Comparison of ENCODE assay signal across 8 cellular contexts in genomic region chr1:72282271-72282656, GRCh38. TPM values are rescaled to one million over a fixed set of nuclear protein-coding genes. Genes with fewer than 3 reads are reported as not detected.
DNase-seq lines count a peak whose midpoint lies in the region; ATAC-seq and TF ChIP-seq lines count a peak whose summit lies in the region.

Gene NEGR1 (minus strand): TSS chr1:72282539.

- H3K27me3 ChIP-seq in mesendoderm (ENCODE audit: insufficient read depth, low read length, poor library complexity) (no peaks in the 10 kb centered on the region), suprapubic skin (no peaks in the 10 kb centered on the region)

- H3K79me2 ChIP-seq in mesendoderm (ENCODE audit: control insufficient read depth, insufficient read depth, low read length): no peaks in the 10 kb centered on the region

- peak within 1 kb of the TSS; percentile 79 for H3K4me2 ChIP-seq in mesendoderm (ENCODE audit: low read length)

- no peak within 1 kb of the TSS for H3K23ac ChIP-seq in mesendoderm (ENCODE audit: low read length)

- H3K79me1 ChIP-seq in mesendoderm (ENCODE audit: low read length): no peaks in the 10 kb centered on the region

- no peak within 1 kb of the TSS for H3K4me3 Mint-ChIP-seq in endothelial cell (ENCODE audit: unreplicated experiment)
- no peak within 1 kb of the TSS for H3K4me3 Mint-ChIP-seq in stimulated activated effector memory CD8-positive, alpha-beta T cell treated with anti-CD3 and anti-CD28 coated beads, Interleukin-12 subunit alpha, Interleukin-12 subunit beta, amount 100 ng/mL, for 72 hours

- peaks cover 12% of the 10 kb centered on the region for H3K4me1 Mint-ChIP-seq in endothelial cell (ENCODE audit: unreplicated experiment)
- H3K4me1 Mint-ChIP-seq in stimulated activated effector memory CD8-positive, alpha-beta T cell treated with anti-CD3 and anti-CD28 coated beads, Interleukin-12 subunit alpha, Interleukin-12 subunit beta, amount 100 ng/mL, for 72 hours: peaks cover 16% of the 10 kb centered on the region

- H3K56ac ChIP-seq in mesendoderm (ENCODE audit: low read length): peak within 1 kb of the TSS; percentile 90

- H3K4me1 ChIP-seq in mesendoderm (ENCODE audit: control insufficient read depth, low read depth, low read length) (no peaks in the 10 kb centered on the region), suprapubic skin (peaks cover 18% of the 10 kb centered on the region)

- WGBS in mesendoderm (ENCODE audit: extremely low coverage, insufficient coverage, low lambda C conversion rate): no CpG with 5 or more reads among the region's 18 CpGs
- WGBS in suprapubic skin: under 1% methylated on average over 18 of the region's 18 CpGs

- H3K27ac ChIP-seq in mesendoderm (ENCODE audit: low read depth, low read length) (peak within 1 kb of the TSS; percentile 5), suprapubic skin (peak within 1 kb of the TSS; percentile 90)

- no peaks in the 10 kb centered on the region for H3K9me3 ChIP-seq in suprapubic skin

- ATAC-seq in stimulated activated effector memory CD8-positive, alpha-beta T cell treated with anti-CD3 and anti-CD28 coated beads, Interleukin-12 subunit alpha, Interleukin-12 subunit beta, amount 100 ng/mL, for 72 hours: no peak

- DNase-seq in Ammon's horn (ENCODE audit: low spot score): peak; percentile 78
- DNase-seq in HFF-Myc (ENCODE audit: extremely low read depth, low read depth): no peak
- DNase-seq in SW480 (ENCODE audit: low spot score): peak; percentile 2
- DNase-seq in endothelial cell (ENCODE audit: low spot score): peak; percentile 53
- peak; percentile 64 for DNase-seq in mesendoderm
- peak; percentile 74 to 82 for DNase-seq in suprapubic skin (ENCODE audit: low spot score in 2 of 2)
- no peak for DNase-seq in NCI-H2029 treated with DMSO at 0.1 percent for 48 hours (lab: John Stamatoyannopoulos, UW)
- no peak for DNase-seq in stimulated activated effector memory CD8-positive, alpha-beta T cell treated with anti-CD3 and anti-CD28 coated beads, Interleukin-12 subunit alpha, Interleukin-12 subunit beta, amount 100 ng/mL, for 72 hours (ENCODE audit: low spot score in 2 of 2)

- H2BK15ac ChIP-seq in mesendoderm (replicated peaks; ENCODE audit: low read depth): no peak within 1 kb of the TSS

- no peak within 1 kb of the TSS for H3K4ac ChIP-seq in mesendoderm (ENCODE audit: low read depth, low read length)

- H3K27ac Mint-ChIP-seq in endothelial cell (ENCODE audit: unreplicated experiment): peak within 1 kb of the TSS; percentile 76
- H3K27ac Mint-ChIP-seq in stimulated activated effector memory CD8-positive, alpha-beta T cell treated with anti-CD3 and anti-CD28 coated beads, Interleukin-12 subunit alpha, Interleukin-12 subunit beta, amount 100 ng/mL, for 72 hours: no peak within 1 kb of the TSS

- H3K9me3 Mint-ChIP-seq in endothelial cell (ENCODE audit: unreplicated experiment): no peaks in the 10 kb centered on the region
- no peaks in the 10 kb centered on the region for H3K9me3 Mint-ChIP-seq in stimulated activated effector memory CD8-positive, alpha-beta T cell treated with anti-CD3 and anti-CD28 coated beads, Interleukin-12 subunit alpha, Interleukin-12 subunit beta, amount 100 ng/mL, for 72 hours

- H3K9ac ChIP-seq in mesendoderm (ENCODE audit: low read length): peak within 1 kb of the TSS; percentile 74

- H3K18ac ChIP-seq in mesendoderm (ENCODE audit: low read length): peak within 1 kb of the TSS; percentile 2

- H3K36me3 Mint-ChIP-seq in endothelial cell (ENCODE audit: low read depth, unreplicated experiment): no peaks in the 10 kb centered on the region
- H3K36me3 Mint-ChIP-seq in stimulated activated effector memory CD8-positive, alpha-beta T cell treated with anti-CD3 and anti-CD28 coated beads, Interleukin-12 subunit alpha, Interleukin-12 subunit beta, amount 100 ng/mL, for 72 hours: no peaks in the 10 kb centered on the region

- H3K36me3 ChIP-seq in mesendoderm (ENCODE audit: control insufficient read depth, insufficient read depth, low read length) (no peaks in the 10 kb centered on the region), suprapubic skin (no peaks in the 10 kb centered on the region)

- no peak within 1 kb of the TSS for H4K5ac ChIP-seq in mesendoderm (ENCODE audit: low read length)

- H2AK5ac ChIP-seq in mesendoderm (ENCODE audit: low read length): no peak within 1 kb of the TSS

- no peak within 1 kb of the TSS for H2BK120ac ChIP-seq in mesendoderm (ENCODE audit: low read depth, low read length)

- TF ChIP-seq CTCF in HFF-Myc (IDR thresholded peaks at IDR 0.05; ENCODE audit: low read depth, low read length, missing control alignments): no peak
- no peak for TF ChIP-seq CTCF in endothelial cell (IDR thresholded peaks at IDR 0.05; ENCODE audit: unreplicated experiment)
- no peak for TF ChIP-seq CTCF in suprapubic skin (IDR thresholded peaks at IDR 0.05)

- no peak for TF ChIP-seq EP300 in suprapubic skin (IDR thresholded peaks at IDR 0.05)

- peak within 1 kb of the TSS; percentile 29 for H2BK5ac ChIP-seq in mesendoderm (ENCODE audit: low read length)

- no peak for TF ChIP-seq POLR2A in suprapubic skin (IDR thresholded peaks at IDR 0.05)

- H3K4me3 ChIP-seq in HFF-Myc (replicated peaks; ENCODE audit: low read depth, low read length): peak within 1 kb of the TSS; percentile 50
- H3K4me3 ChIP-seq in mesendoderm (ENCODE audit: low read length): peak within 1 kb of the TSS; percentile 80
- H3K4me3 ChIP-seq in suprapubic skin: peak within 1 kb of the TSS; percentile 71

- no peak within 1 kb of the TSS for H4K8ac ChIP-seq in mesendoderm (ENCODE audit: low read depth, low read length)

- H3K27me3 Mint-ChIP-seq in endothelial cell (ENCODE audit: unreplicated experiment): peaks cover 13% of the 10 kb centered on the region

RNA-seq across cellular contexts. Expression of gene NEGR1, which starts in this region (rescaled TPM):
- 2.9 TPM for total RNA-seq in endothelial cell (ENCODE audit: unreplicated experiment)
- polyA plus RNA-seq in mesendoderm (2013, experiment 1 of 2): 0.94 TPM
- 0.91 TPM for polyA plus RNA-seq in mesendoderm (2013, experiment 2 of 2)
- 1 to 10 TPM; 3.0 to 9.9 (median 3.8) TPM for total RNA-seq in suprapubic skin

Comparison
In these comparisons a context has a peak if more than half of its experiments do, and no peak if none do; other contexts are left out.
1. DNase-seq: peak in Ammon's horn (single experiment), SW480 (single experiment), endothelial cell (single experiment), mesendoderm (single experiment) and suprapubic skin (2 of 2); none in HFF-Myc (single experiment), NCI-H2029 treated with DMSO at 0.1 percent for 48 hours (single experiment) and stimulated activated effector memory CD8-positive, alpha-beta T cell treated with anti-CD3 and anti-CD28 coated beads, Interleukin-12 subunit alpha, Interleukin-12 subunit beta, amount 100 ng/mL, for 72 hours (0 of 2).
2. Peak in every context shown above with its lines, with median percentiles within 50 percentile points of each other: H3K4me3 ChIP-seq.